Comparison of ENCODE assay signal across 1 cellular context in genomic region chr3:48663489-48664312, GRCh38.
A peak's percentile ranks its signal among the peaks of the same experiment; 100 is the strongest.
TF ChIP-seq lines count a peak whose summit lies in the region.

No MANE protein-coding gene starts in this region.

TF ChIP-seq in A549, 52 proteins besides CTCF, POLR2A, EP300 and RAD21 (continued from another document):
- TF ChIP-seq RFX5 (IDR thresholded peaks at IDR 0.05) (peak; percentile 81), USF2 (IDR thresholded peaks at IDR 0.05) (peak; percentile 69), HEYL (CRISPR knock-in tag; IDR thresholded peaks at IDR 0.05) (peak; percentile 60; the same call in 1 of the 2 replicates), HDAC2 (IDR thresholded peaks at IDR 0.05) (no peak), HES2 (IDR thresholded peaks at IDR 0.05) (no peak), ZFP36 (IDR thresholded peaks at IDR 0.05; ENCODE audit: borderline replicate concordance, partially characterized antibody) (no peak), HMGXB4 (CRISPR knock-in tag; IDR thresholded peaks at IDR 0.05; ENCODE audit: borderline replicate concordance) (0 out of 2 replicates have a peak, but pooled peaks have one; percentile 20), RARB (CRISPR knock-in tag; IDR thresholded peaks at IDR 0.05) (no peak), HOXA7 (CRISPR knock-in tag; IDR thresholded peaks at IDR 0.05) (peak; percentile 69; the same call in 1 of the 2 replicates), BCL3 (IDR thresholded peaks at IDR 0.05) (peak; percentile 63; the same call in 1 of the 3 replicates), CHD2 (IDR thresholded peaks at IDR 0.05; ENCODE audit: low read length, partially characterized antibody) (no peak), CEBPB (IDR thresholded peaks at IDR 0.05) (no peak), EHMT2 (IDR thresholded peaks at IDR 0.05; ENCODE audit: low read depth) (no peak), CBX2 (IDR thresholded peaks at IDR 0.05; ENCODE audit: borderline replicate concordance, low read depth) (no peak), JUN (IDR thresholded peaks at IDR 0.05) (peak; percentile 76 to 78), SMC3 (IDR thresholded peaks at IDR 0.05) (no peak), MAX (IDR thresholded peaks at IDR 0.05) (peak; percentile 98), ESRRA (IDR thresholded peaks at IDR 0.05; ENCODE audit: borderline replicate concordance, low read length) (no peak), E2F6 (IDR thresholded peaks at IDR 0.05; ENCODE audit: borderline replicate concordance, low read depth) (peak; percentile 94), FOSL2 (IDR thresholded peaks at IDR 0.05) (no peak), FOSL2 (CRISPR knock-in tag; IDR thresholded peaks at IDR 0.05) (peak; percentile 52), KDM1A (IDR thresholded peaks at IDR 0.05; ENCODE audit: low read depth) (no peak), SREBF2 (IDR thresholded peaks at IDR 0.05) (no peak), MYC (IDR thresholded peaks at IDR 0.05; ENCODE audit: borderline replicate concordance, low read length) (peak; percentile 98), FOSB (CRISPR knock-in tag; IDR thresholded peaks at IDR 0.05) (no peak), CHD4 (IDR thresholded peaks at IDR 0.05; ENCODE audit: borderline replicate concordance) (no peak), BHLHE40 (IDR thresholded peaks at IDR 0.05; ENCODE audit: low read depth, low read length) (peak; percentile 90), PHF8 (IDR thresholded peaks at IDR 0.05; ENCODE audit: borderline replicate concordance, low read depth) (peak; percentile 63; the same call in 1 of the 2 replicates), RNF2 (IDR thresholded peaks at IDR 0.05; ENCODE audit: borderline replicate concordance, low read depth) (no peak), MAZ (IDR thresholded peaks at IDR 0.05; ENCODE audit: borderline replicate concordance, low read depth, low read length) (0 out of 2 replicates have a peak, but pooled peaks have one; percentile 10)
